ENCODE assay signal across 20 cellular contexts in genomic region chr5:179829732-179830435, GRCh38. TPM values are rescaled to one million over a fixed set of nuclear protein-coding genes. Genes with fewer than 3 reads are reported as not detected.
A peak's percentile ranks its signal among the peaks of the same experiment; 100 is the strongest.
DNase-seq lines count a peak whose midpoint lies in the region; ATAC-seq and TF ChIP-seq lines count a peak whose summit lies in the region.
"Had no signal": no experiment of that assay in that cellular context is flagged by ENCODE, and none has a peak within 500 bp of the region (broad histone marks: within the 10 kb centered on the region; RNA-seq: fewer than 3 reads in every experiment).

No MANE protein-coding gene starts in this region.

- intact Hi-C loops in activated CD8-positive, alpha-beta T cell treated with anti-CD3 and anti-CD28 coated beads for 36 hours (cut with micrococcal nuclease), result no loop called here
- intact Hi-C loops in psoas muscle (cut with DNase I), result no loop called here

- no peak overlapping the region for H3K18ac ChIP-seq in H9 (ENCODE audit: insufficient read length, low read depth, low read length)

- no peaks in the 10 kb centered on the region for H3K27me3 ChIP-seq in H9 (ENCODE audit: insufficient read depth, low read length)
- no peaks in the 10 kb centered on the region for H3K27me3 ChIP-seq in psoas muscle (ENCODE audit: insufficient read depth in 3 of 3, low read length in 2 of 3)
- H3K27me3 ChIP-seq: body of pancreas, uterus had no signal

- H3K79me2 ChIP-seq in H9 (ENCODE audit: insufficient read depth, low read length), result no peaks in the 10 kb centered on the region

- no peak overlapping the region for H3K14ac ChIP-seq in H9 (ENCODE audit: insufficient read depth, low read length)

- no peak for DNase-seq in activated CD8-positive, alpha-beta T cell treated with anti-CD3 and anti-CD28 coated beads for 36 hours
- DNase-seq in activated CD8-positive, alpha-beta T cell treated with anti-CD3 and anti-CD28 coated beads, Interleukin-2, amount 10 ng/mL, durations not matched to agents 7 days and 5 days, result no peak
- no peak for DNase-seq in H9
- no peak for DNase-seq in effector memory CD8-positive, alpha-beta T cell
- DNase-seq in psoas muscle, result no peak
- DNase-seq in hepatic stellate cell (ENCODE audit: low spot score), result no peak
- DNase-seq in chondrocyte (ENCODE audit: low spot score), result no peak
- DNase-seq in stimulated activated CD4-positive, alpha-beta T cell treated with anti-CD3 and anti-CD28 coated beads, Interleukin-2, amount 100 ng/mL, for 48 hours, result no peak
- DNase-seq: activated CD4-positive, CD25-positive, alpha-beta regulatory T cell; activated naive CD4-positive, alpha-beta T cell treated with Interleukin-2 at 50 U/mL for 16 hours; body of pancreas; dermis blood vessel endothelial cell; NCI-H2029; NCI-H510A treated with DMSO at 0.1 percent for 48 hours; retina; SHP77 treated with DMSO at 0.1 percent for 48 hours; stimulated activated CD4-positive, alpha-beta T cell treated with anti-CD3 and anti-CD28 coated beads, Interleukin-12 subunit alpha, Interleukin-12 subunit beta, amount 100 ng/mL, for 4 hours; stimulated activated naive CD8-positive, alpha-beta T cell treated with anti-CD3 and anti-CD28 coated beads, Interleukin-15, Interleukin-2, amounts not matched to agents 100 U/mL and 50 U/mL, for 24 hours; uterus had no signal

- H4K20me1 ChIP-seq in H9 (ENCODE audit: control insufficient read depth, insufficient read depth, insufficient read length), result no peaks in the 10 kb centered on the region

- H3K36me3 Mint-ChIP-seq in activated CD8-positive, alpha-beta T cell treated with anti-CD3 and anti-CD28 coated beads for 36 hours (ENCODE audit: low read depth), result peaks cover 63% of the 10 kb centered on the region
- H3K36me3 Mint-ChIP-seq in activated CD8-positive, alpha-beta T cell treated with anti-CD3 and anti-CD28 coated beads, Interleukin-2, amount 10 ng/mL, durations not matched to agents 7 days and 5 days (ENCODE audit: low read depth), result peaks cover 71% of the 10 kb centered on the region
- H3K36me3 Mint-ChIP-seq in H9 (ENCODE audit: insufficient read depth in 1 of 3, low read depth in 3 of 3) (peaks cover 70 to 96% (median 92%) of the 10 kb centered on the region in 3 experiments), chondrocyte (ENCODE audit: low read depth) (peaks cover 55% of the 10 kb centered on the region)
- H3K36me3 Mint-ChIP-seq in effector memory CD8-positive, alpha-beta T cell (ENCODE audit: insufficient read depth), result peaks cover 94% of the 10 kb centered on the region

- no peak overlapping the region for H3K9ac ChIP-seq in H9 (ENCODE audit: extremely low read depth, insufficient read length, low read length)

- no peak overlapping the region for H3K4me2 ChIP-seq in H9 (ENCODE audit: insufficient read depth, insufficient read length, low read length)

- no peak overlapping the region for H3K23ac ChIP-seq in H9 (ENCODE audit: insufficient read length, low read depth, low read length)

- no peak overlapping the region for H3K4me3 ChIP-seq in psoas muscle
- H3K4me3 ChIP-seq: body of pancreas, uterus had no signal

- H2BK20ac ChIP-seq in H9 (ENCODE audit: low read depth, low read length, poor library complexity, severe bottlenecking), result no peak overlapping the region

- H3K27ac ChIP-seq in H9 (ENCODE audit: insufficient read length, low read depth, low read length) (no peak overlapping the region), psoas muscle (peak overlapping the region; percentile 63)

- no peak overlapping the region for H3K4me3 Mint-ChIP-seq in activated CD8-positive, alpha-beta T cell treated with anti-CD3 and anti-CD28 coated beads for 36 hours
- H3K4me3 Mint-ChIP-seq in activated CD8-positive, alpha-beta T cell treated with anti-CD3 and anti-CD28 coated beads, Interleukin-2, amount 10 ng/mL, durations not matched to agents 7 days and 5 days, result no peak overlapping the region
- H3K4me3 Mint-ChIP-seq in H9 (0 out of 5 replicates have a peak overlapping the region, but pooled peaks of 1 of the 2 experiments have one; percentile 2), chondrocyte (ENCODE audit: unreplicated experiment) (no peak overlapping the region)
- H3K4me3 Mint-ChIP-seq in effector memory CD8-positive, alpha-beta T cell, result no peak overlapping the region
- H3K4me3 Mint-ChIP-seq: neural crest cell had no signal

- H2BK5ac ChIP-seq in H9 (ENCODE audit: insufficient read length, low read length), result no peak overlapping the region

- no peaks in the 10 kb centered on the region for H3K79me1 ChIP-seq in H9 (ENCODE audit: insufficient read depth, low read depth, low read length, poor library complexity, severe bottlenecking)

- peaks cover 16 to 93% of the 10 kb centered on the region in 2 donors for H3K36me3 ChIP-seq in psoas muscle (ENCODE audit: insufficient read depth in 1 of 2, low read depth in 1 of 2)
- H3K36me3 ChIP-seq: uterus had no signal

- no peak overlapping the region for H4K5ac ChIP-seq in H9 (ENCODE audit: insufficient read length, low read depth, low read length)

- H2BK120ac ChIP-seq in H9 (ENCODE audit: low read depth, low read length, poor library complexity, severe bottlenecking), result no peak overlapping the region

- H3K27me3 Mint-ChIP-seq in activated CD8-positive, alpha-beta T cell treated with anti-CD3 and anti-CD28 coated beads for 36 hours, result no peaks in the 10 kb centered on the region
- H3K27me3 Mint-ChIP-seq in activated CD8-positive, alpha-beta T cell treated with anti-CD3 and anti-CD28 coated beads, Interleukin-2, amount 10 ng/mL, durations not matched to agents 7 days and 5 days (ENCODE audit: low read depth), result no peaks in the 10 kb centered on the region
- no peaks in the 10 kb centered on the region for H3K27me3 Mint-ChIP-seq in H9 (ENCODE audit: low read depth)
- no peaks in the 10 kb centered on the region for H3K27me3 Mint-ChIP-seq in effector memory CD8-positive, alpha-beta T cell
- H3K27me3 Mint-ChIP-seq in chondrocyte (ENCODE audit: low read depth), result no peaks in the 10 kb centered on the region

- no peak overlapping the region for H2AK5ac ChIP-seq in H9 (ENCODE audit: insufficient read length, low read length)

- CTCF ChIA-PET in activated CD8-positive, alpha-beta T cell treated with anti-CD3 and anti-CD28 coated beads for 36 hours (lab: Charles Lee), result interaction anchor here (1.3 kb wide), 1 partner anchor 67 kb away, joined by 4 read pairs; no protein-coding TSS in a partner anchor
- CTCF ChIA-PET in activated CD8-positive, alpha-beta T cell treated with anti-CD3 and anti-CD28 coated beads, Interleukin-2, amount 10 ng/mL, durations not matched to agents 7 days and 5 days (lab: Charles Lee), result interaction anchor here (1.7 kb wide), 1 partner anchor 28 kb away, joined by 8 read pairs; no protein-coding TSS in a partner anchor

- H2BK15ac ChIP-seq in H9 (ENCODE audit: low read depth, low read length), result no peak overlapping the region

- no peak overlapping the region for H4K8ac ChIP-seq in H9 (replicated peaks; ENCODE audit: insufficient read length, low read depth, low read length)

- H2BK12ac ChIP-seq in H9 (ENCODE audit: insufficient read length, low read depth, low read length), result no peak overlapping the region

- no peak overlapping the region for H3T11ph ChIP-seq in H9 (ENCODE audit: low read length)

- no peak overlapping the region for H3K4ac ChIP-seq in H9 (ENCODE audit: low read depth, low read length)

- H3K9me3 ChIP-seq in H9 (ENCODE audit: control insufficient read depth, low read depth, low read length), result no peaks in the 10 kb centered on the region
- no peaks in the 10 kb centered on the region for H3K9me3 ChIP-seq in psoas muscle
- H3K9me3 ChIP-seq: body of pancreas, uterus had no signal

- TF ChIP-seq CTCF in activated CD8-positive, alpha-beta T cell treated with anti-CD3 and anti-CD28 coated beads for 36 hours (IDR thresholded peaks at IDR 0.05), result no peak
- no peak for TF ChIP-seq CTCF in H9 (conservative IDR thresholded peaks at IDR 0.05)
- TF ChIP-seq CTCF in psoas muscle (IDR thresholded peaks at IDR 0.05), result no peak
- no peak for TF ChIP-seq CTCF in chondrocyte (IDR thresholded peaks at IDR 0.05)

- H3K56ac ChIP-seq in H9 (ENCODE audit: insufficient read length, low read depth, low read length), result no peak overlapping the region

- WGBS in H9 (ENCODE audit: extremely low coverage, insufficient read length, low lambda C conversion rate), result no CpG with 5 or more reads among the region's 7 CpGs
- WGBS in psoas muscle, 3 donors, result 70 to 86% (median 75%) methylated on average over 7 of the region's 7 CpGs

- POLR2A ChIA-PET in activated CD8-positive, alpha-beta T cell treated with anti-CD3 and anti-CD28 coated beads for 36 hours (lab: Charles Lee), result interaction anchor here (1.2 to 3.2 kb wide), 3 partner anchors 8 to 151 kb away, joined by 5 to 16 read pairs (median 5); partner anchors contain the start of gene SQSTM1
- POLR2A ChIA-PET in activated CD8-positive, alpha-beta T cell treated with anti-CD3 and anti-CD28 coated beads, Interleukin-2, amount 10 ng/mL, durations not matched to agents 7 days and 5 days (lab: Charles Lee), result interaction anchor here (1.4 kb wide), 1 partner anchor 19 kb away, joined by 3 read pairs; no protein-coding TSS in a partner anchor

- H3K23me2 ChIP-seq in H9 (ENCODE audit: insufficient read length, low read depth, low read length, poor library complexity, severe bottlenecking), result no peaks in the 10 kb centered on the region

- H2AFZ ChIP-seq in H9 (ENCODE audit: low read length), result no peak overlapping the region

- peak overlapping the region; percentile 46 for H3K27ac Mint-ChIP-seq in activated CD8-positive, alpha-beta T cell treated with anti-CD3 and anti-CD28 coated beads for 36 hours
- H3K27ac Mint-ChIP-seq in activated CD8-positive, alpha-beta T cell treated with anti-CD3 and anti-CD28 coated beads, Interleukin-2, amount 10 ng/mL, durations not matched to agents 7 days and 5 days, result no peak overlapping the region
- peak overlapping the region; percentile 7 to 78 (median 16); a peak in 2 of 7 replicates for H3K27ac Mint-ChIP-seq in H9
- peak overlapping the region; percentile 62 to 90 for H3K27ac Mint-ChIP-seq in effector memory CD8-positive, alpha-beta T cell
- H3K27ac Mint-ChIP-seq in chondrocyte (ENCODE audit: unreplicated experiment), result no peak overlapping the region

- H3K9me3 Mint-ChIP-seq in activated CD8-positive, alpha-beta T cell treated with anti-CD3 and anti-CD28 coated beads for 36 hours, result no peaks in the 10 kb centered on the region
- H3K9me3 Mint-ChIP-seq in activated CD8-positive, alpha-beta T cell treated with anti-CD3 and anti-CD28 coated beads, Interleukin-2, amount 10 ng/mL, durations not matched to agents 7 days and 5 days (ENCODE audit: insufficient read depth), result no peaks in the 10 kb centered on the region
- H3K9me3 Mint-ChIP-seq in H9, result peaks cover 0 to 3% of the 10 kb centered on the region in 2 experiments; a peak in 2 of 5 replicates
- no peaks in the 10 kb centered on the region for H3K9me3 Mint-ChIP-seq in effector memory CD8-positive, alpha-beta T cell
- H3K9me3 Mint-ChIP-seq in chondrocyte (ENCODE audit: low read depth), result no peaks in the 10 kb centered on the region

- no peak overlapping the region for H4K91ac ChIP-seq in H9 (ENCODE audit: insufficient read length, low read depth, low read length)

- peaks cover 18% of the 10 kb centered on the region for H3K4me1 Mint-ChIP-seq in activated CD8-positive, alpha-beta T cell treated with anti-CD3 and anti-CD28 coated beads for 36 hours (ENCODE audit: low read depth)
- peaks cover 10% of the 10 kb centered on the region for H3K4me1 Mint-ChIP-seq in activated CD8-positive, alpha-beta T cell treated with anti-CD3 and anti-CD28 coated beads, Interleukin-2, amount 10 ng/mL, durations not matched to agents 7 days and 5 days (ENCODE audit: low read depth)
- H3K4me1 Mint-ChIP-seq in H9 (peaks cover 28% of the 10 kb centered on the region in 2 experiments), chondrocyte (ENCODE audit: low read depth) (peaks cover 19% of the 10 kb centered on the region)
- H3K4me1 Mint-ChIP-seq in effector memory CD8-positive, alpha-beta T cell (ENCODE audit: low read depth in 2 of 2), result peaks cover 14 to 25% of the 10 kb centered on the region in 2 donors

- H3K4me1 ChIP-seq in H9 (ENCODE audit: insufficient read depth, low read length) (peaks cover 9% of the 10 kb centered on the region; the same call in 1 of the 2 replicates), psoas muscle (peaks cover 73% of the 10 kb centered on the region)
- H3K4me1 ChIP-seq: uterus had no signal

- ATAC-seq in activated CD8-positive, alpha-beta T cell treated with anti-CD3 and anti-CD28 coated beads for 36 hours, result no peak
- no peak for ATAC-seq in activated CD8-positive, alpha-beta T cell treated with anti-CD3 and anti-CD28 coated beads, Interleukin-2, amount 10 ng/mL, durations not matched to agents 7 days and 5 days
- ATAC-seq in effector memory CD8-positive, alpha-beta T cell (replicated peaks), result no peak
- no peak for ATAC-seq in psoas muscle
- ATAC-seq: body of pancreas; stimulated activated naive CD8-positive, alpha-beta T cell treated with anti-CD3 and anti-CD28 coated beads, Interleukin-15, Interleukin-2, amounts not matched to agents 100 U/mL and 50 U/mL, for 24 hours had no signal

RNA-seq across cellular contexts. Expression of gene SQSTM1, which starts 9.2 kb away (rescaled TPM):
- 100 to 1,000 TPM; 105 to 123 TPM for total RNA-seq in activated CD8-positive, alpha-beta T cell treated with anti-CD3 and anti-CD28 coated beads for 36 hours
- 100 to 1,000 TPM in 1 of 2 experiments, 10 to 100 TPM in 1; 100.0 to 102 TPM for total RNA-seq in activated CD8-positive, alpha-beta T cell treated with anti-CD3 and anti-CD28 coated beads, Interleukin-2, amount 10 ng/mL, durations not matched to agents 7 days and 5 days
- 144 and 147 TPM in 2 replicates for total RNA-seq in H9 (2021)
- total RNA-seq in psoas muscle, result 1,000 to 10,000 TPM in 1 of 4 donors, 100 to 1,000 TPM in 3; 688 to 1,199 (median 831) TPM
- polyA plus RNA-seq in psoas muscle, result 100 to 1,000 TPM; 463 to 917 (median 671) TPM
- total RNA-seq in chondrocyte, result 219 to 297 TPM (median 296 TPM) in 3 replicates

RNA-seq across cellular contexts. Expression of gene MGAT4B, which starts 23.2 kb away (rescaled TPM):
- 10 to 100 TPM; 62.8 to 65.9 TPM for total RNA-seq in activated CD8-positive, alpha-beta T cell treated with anti-CD3 and anti-CD28 coated beads for 36 hours
- total RNA-seq in activated CD8-positive, alpha-beta T cell treated with anti-CD3 and anti-CD28 coated beads, Interleukin-2, amount 10 ng/mL, durations not matched to agents 7 days and 5 days, result 100 to 1,000 TPM in 1 of 2 experiments, 10 to 100 TPM in 1; 85.9 to 103 TPM
- total RNA-seq in H9 (2021), result 140 and 147 TPM in 2 replicates
- total RNA-seq in psoas muscle, result 10 to 100 TPM; 29.3 to 58.4 (median 50.7) TPM
- polyA plus RNA-seq in psoas muscle, result 100 to 1,000 TPM in 1 of 3 donors, 10 to 100 TPM in 2; 40.9 to 136 (median 63.4) TPM
- total RNA-seq in chondrocyte, result 135 to 144 TPM (median 142 TPM) in 3 replicates

RNA-seq across cellular contexts. Expression of gene MRNIP, which starts 28.7 kb away (rescaled TPM):
- total RNA-seq in activated CD8-positive, alpha-beta T cell treated with anti-CD3 and anti-CD28 coated beads for 36 hours, result 10 to 100 TPM; 19.8 to 21.5 TPM
- 10 to 100 TPM; 16.1 to 17.1 TPM for total RNA-seq in activated CD8-positive, alpha-beta T cell treated with anti-CD3 and anti-CD28 coated beads, Interleukin-2, amount 10 ng/mL, durations not matched to agents 7 days and 5 days
- total RNA-seq in H9 (2021), result 30.4 and 31.1 TPM in 2 replicates
- total RNA-seq in psoas muscle, result 1 to 10 TPM; 2.1 to 7.9 (median 5.1) TPM
- polyA plus RNA-seq in psoas muscle, result 10 to 100 TPM; 20.4 to 30.4 (median 25.0) TPM
- 13.4 to 20.0 TPM (median 16.4 TPM) in 3 replicates for total RNA-seq in chondrocyte

RNA-seq across cellular contexts. Expression of gene LTC4S, which starts 36.1 kb away (rescaled TPM):
- 1 to 10 TPM in 1 of 2 experiments, not detected in 1; 1.3 TPM for total RNA-seq in activated CD8-positive, alpha-beta T cell treated with anti-CD3 and anti-CD28 coated beads for 36 hours
- 1 to 10 TPM; 3.7 to 3.8 TPM for total RNA-seq in activated CD8-positive, alpha-beta T cell treated with anti-CD3 and anti-CD28 coated beads, Interleukin-2, amount 10 ng/mL, durations not matched to agents 7 days and 5 days
- 3.7 and 4.5 TPM in 2 replicates for total RNA-seq in H9 (2021)
- total RNA-seq in psoas muscle, result 1 to 10 TPM; 1.7 to 6.7 (median 4.5) TPM
- 1 to 10 TPM; 1.5 to 2.2 (median 2.1) TPM for polyA plus RNA-seq in psoas muscle
- total RNA-seq in chondrocyte, result 1.2 to 1.7 TPM (median 1.3 TPM) in 3 replicates

Comparison
In these comparisons a context has a peak if more than half of its experiments do, and no peak if none do; other contexts are left out.
1. H3K27ac Mint-ChIP-seq: peak in activated CD8-positive, alpha-beta T cell treated with anti-CD3 and anti-CD28 coated beads for 36 hours (single experiment), H9 (3 of 3) and effector memory CD8-positive, alpha-beta T cell (2 of 2); none in activated CD8-positive, alpha-beta T cell treated with anti-CD3 and anti-CD28 coated beads, Interleukin-2, amount 10 ng/mL, durations not matched to agents 7 days and 5 days (single experiment) and chondrocyte (single experiment).